ENCODE assay signal across 8 cellular contexts in the genomic region with DNA sequence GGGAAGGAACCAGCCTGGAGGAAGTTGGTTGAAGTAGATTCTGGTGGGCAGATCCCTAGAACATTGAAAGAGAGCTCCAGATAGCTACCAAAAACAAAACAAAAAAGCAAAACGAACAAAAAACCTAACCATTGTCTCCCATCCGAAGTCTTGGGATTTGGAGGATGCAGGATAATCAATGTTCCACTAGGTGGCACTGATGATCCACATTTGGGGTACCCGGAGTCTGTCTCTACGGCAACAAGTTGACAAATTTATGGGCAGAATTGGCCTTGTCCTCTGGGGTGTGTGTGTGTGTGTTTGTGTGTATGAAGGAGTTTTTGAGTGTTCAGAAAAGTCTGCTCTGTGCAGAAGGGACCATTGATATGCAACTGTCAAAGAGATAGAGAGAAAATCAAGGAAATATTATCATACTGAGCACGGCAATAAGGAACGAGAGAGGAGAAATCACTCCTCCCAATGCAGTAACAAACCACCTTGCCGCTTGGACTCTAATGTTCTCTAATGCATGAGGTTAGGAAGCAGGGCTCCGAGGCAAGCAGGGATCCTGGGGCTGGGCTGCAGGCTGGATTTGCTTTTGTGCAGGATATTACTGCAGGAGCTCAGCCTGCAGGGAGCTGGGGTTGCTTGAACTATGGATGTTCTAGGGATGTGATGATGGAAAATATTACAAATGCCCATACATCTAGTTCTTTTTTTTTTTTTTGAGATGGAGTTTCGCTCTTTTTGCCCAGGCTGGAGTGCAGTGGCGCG. TPM values are rescaled to one million over a fixed set of nuclear protein-coding genes. Genes with fewer than 3 reads are reported as not detected.
DNase-seq lines count a peak whose midpoint lies in the region; ATAC-seq and TF ChIP-seq lines count a peak whose summit lies in the region.

No MANE protein-coding gene starts in this region.

- H3K4me3 ChIP-seq in lower lobe of right lung: no peak overlapping the region

- H3K27me3 ChIP-seq in lower lobe of right lung (ENCODE audit: low read depth): peaks cover 25% of the 10 kb centered on the region

- no peaks in the 10 kb centered on the region for H3K4me1 ChIP-seq in lower lobe of right lung

- TF ChIP-seq CTCF in VCaP (conservative IDR thresholded peaks at IDR 0.05) (peak; percentile 91), lower lobe of right lung (IDR thresholded peaks at IDR 0.05) (peak; percentile 88)

- no peaks in the 10 kb centered on the region for H3K36me3 ChIP-seq in lower lobe of right lung

- peak; percentile 78 to 80 for ATAC-seq in lower lobe of right lung

- no peaks in the 10 kb centered on the region for H3K9me3 ChIP-seq in lower lobe of right lung

- intact Hi-C loops in lower lobe of right lung (cut with DNase I): no loop called here

- DNase-seq in SIG-M5 treated with dmso at 0.1 percent for 504 hours (lab: John Stamatoyannopoulos, UW; ENCODE audit: unreplicated experiment) (peak; percentile 36), SIG-M5 (lab: John Stamatoyannopoulos, UW) (no peak), HCEC 1CT (peak; percentile 34), NCI-H146 (lab: John Stamatoyannopoulos, UW) (peak; percentile 41), lower lobe of right lung (no peak)
- peak; percentile 39 for DNase-seq in effector CD4-positive, alpha-beta T cell
- peak; percentile 3 for DNase-seq in stimulated activated naive CD4-positive, alpha-beta T cell treated with Interleukin-2 at 50 U/mL for 16 hours (lab: John Stamatoyannopoulos, UW)

- H3K27ac ChIP-seq in VCaP (no peak overlapping the region; the same call in 1 of the 2 replicates), lower lobe of right lung (no peak overlapping the region)

RNA-seq across cellular contexts. Expression of gene KLHL25, which starts 59.8 kb away (rescaled TPM):
- 3.0 TPM for total RNA-seq in lower lobe of right lung

Comparison
In these comparisons a context has a peak if more than half of its experiments do, and no peak if none do; other contexts are left out.
1. DNase-seq: peak in SIG-M5 treated with dmso at 0.1 percent for 504 hours (single experiment), HCEC 1CT (single experiment), NCI-H146 (single experiment), effector CD4-positive, alpha-beta T cell (single experiment) and stimulated activated naive CD4-positive, alpha-beta T cell treated with Interleukin-2 at 50 U/mL for 16 hours (single experiment); none in SIG-M5 (single experiment) and lower lobe of right lung (single experiment).